Comparison of ENCODE assay signal across 16 cellular contexts in the genomic region with DNA sequence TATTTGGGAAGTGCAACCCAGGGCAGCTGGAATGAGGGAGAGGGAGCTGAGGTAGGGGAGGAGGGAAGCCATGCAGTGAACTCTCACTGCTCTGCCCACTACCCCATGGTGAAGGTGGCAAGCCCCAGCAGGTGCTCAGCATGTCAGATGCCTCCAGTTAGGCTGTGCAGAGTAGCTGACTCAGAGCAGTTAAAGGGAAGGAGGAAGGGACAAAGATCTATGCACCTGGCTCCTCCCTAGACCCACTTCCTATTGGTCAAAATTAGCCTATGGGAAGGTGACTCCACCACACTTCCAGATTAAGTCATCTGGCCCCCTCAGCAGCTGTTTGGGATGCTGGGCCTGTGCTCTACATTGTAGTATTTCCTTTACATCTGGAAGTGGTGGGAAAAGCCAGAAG.
A peak's percentile ranks its signal among the peaks of the same experiment; 100 is the strongest.
DNase-seq lines count a peak whose midpoint lies in the region; ATAC-seq and TF ChIP-seq lines count a peak whose summit lies in the region.
"Had no signal": no experiment of that assay in that cellular context is flagged by ENCODE, and none has a peak within 500 bp of the region (broad histone marks: within the 10 kb centered on the region; RNA-seq: fewer than 3 reads in every experiment).

No MANE protein-coding gene starts in this region.

- TF ChIP-seq POLR2A in testis (IDR thresholded peaks at IDR 0.05) = no peak

- intact Hi-C loops in testis (cut with DNase I; ENCODE audit: low total_unique reads) = no loop called here

- TF ChIP-seq CTCF in epithelial cell of esophagus (IDR thresholded peaks at IDR 0.05; ENCODE audit: insufficient read depth, low read depth, low read length, missing control alignments) (no peak), testis (IDR thresholded peaks at IDR 0.05) (no peak)

- H3K27me3 ChIP-seq in testis = no peaks in the 10 kb centered on the region
- H3K27me3 ChIP-seq: BE2C had no signal

- ATAC-seq in GM19463 (IDR thresholded peaks at IDR 0.05; ENCODE audit: unreplicated experiment) (peak; percentile 69), HG03378 (IDR thresholded peaks at IDR 0.05; ENCODE audit: unreplicated experiment) (no peak)
- ATAC-seq: CD8-positive, alpha-beta T cell had no signal

- DNase-seq in LHCN-M2 (ENCODE audit: low read depth) = peak; percentile 22
- DNase-seq in epithelial cell of esophagus (ENCODE audit: low read depth) = peak; percentile 27
- no peak for DNase-seq in testis
- no peak for DNase-seq in islet precursor cell
- no peak for DNase-seq in NCI-H128 (lab: John Stamatoyannopoulos, UW; ENCODE audit: unreplicated experiment)
- DNase-seq: BE2C; CD8-positive, alpha-beta T cell; EL; HCEC 1CT; IMR-90; NCI-H1436; NCI-H2081 treated with DMSO at 0.1 percent for 48 hours; NCI-H524 treated with DMSO at 0.1 percent for 48 hours; OCI-M1 had no signal

- peaks cover 6% of the 10 kb centered on the region for H3K4me1 ChIP-seq in testis
- H3K4me1 ChIP-seq: BE2C had no signal

- no peak overlapping the region for H3K4me3 ChIP-seq in epithelial cell of esophagus (ENCODE audit: low read length)
- no peak overlapping the region for H3K4me3 ChIP-seq in testis

- H3K27ac ChIP-seq in testis = peak overlapping the region; percentile 14 to 44

- H3K36me3 ChIP-seq in testis (ENCODE audit: low read depth, missing control alignments) = no peaks in the 10 kb centered on the region
- H3K36me3 ChIP-seq: BE2C had no signal

- no peaks in the 10 kb centered on the region for H3K9me3 ChIP-seq in testis
- H3K9me3 ChIP-seq: BE2C had no signal

Comparison
In these comparisons a context has a peak if more than half of its experiments do, and no peak if none do; other contexts are left out.
1. DNase-seq: peak in LHCN-M2 (single experiment) and epithelial cell of esophagus (single experiment); none in testis (single experiment), islet precursor cell (single experiment) and NCI-H128 (single experiment).